26 cellular contexts compared by ENCODE assay signal in the genomic region with DNA sequence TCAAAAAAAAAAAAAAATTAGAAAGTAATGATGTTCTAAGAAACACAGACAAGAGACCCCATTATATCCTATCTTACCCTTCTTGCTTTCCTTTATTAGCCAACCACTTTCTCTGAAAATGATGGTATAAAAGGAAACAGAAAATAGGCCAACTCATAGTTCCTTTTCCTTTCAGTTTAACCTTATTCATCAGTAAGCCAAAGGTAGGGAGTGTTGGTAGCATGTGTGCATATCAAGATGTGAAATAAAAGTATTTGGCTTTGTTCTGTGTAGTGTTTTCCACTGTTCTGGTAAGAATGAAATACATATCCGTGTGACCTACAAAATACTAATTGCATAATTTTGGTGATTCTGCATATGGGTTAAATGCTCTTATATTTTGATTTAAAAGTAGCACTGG.
A peak's percentile ranks its signal among the peaks of the same experiment; 100 is the strongest.
DNase-seq lines count a peak whose midpoint lies in the region; ATAC-seq lines count a peak whose summit lies in the region.
"Had no signal": no experiment of that assay in that cellular context is flagged by ENCODE, and none has a peak within 500 bp of the region (broad histone marks: within the 10 kb centered on the region; RNA-seq: fewer than 3 reads in every experiment).

No MANE protein-coding gene starts in this region.

- CTCF ChIA-PET in activated naive CD4-positive, alpha-beta T cell treated with anti-CD3 and anti-CD28 coated beads for 36 hours (lab: Charles Lee), result no interaction called here

- peaks cover 24% of the 10 kb centered on the region for H3K4me1 Mint-ChIP-seq in activated naive CD4-positive, alpha-beta T cell treated with anti-CD3 and anti-CD28 coated beads for 36 hours (ENCODE audit: low read depth)
- peaks cover 9% of the 10 kb centered on the region for H3K4me1 Mint-ChIP-seq in T-helper 17 cell
- H3K4me1 Mint-ChIP-seq in stimulated activated naive CD8-positive, alpha-beta T cell treated with anti-CD3 and anti-CD28 coated beads, Interleukin-15, amount 100 ng/mL, for 72 hours, result peaks cover 13% of the 10 kb centered on the region

- H3K4me3 Mint-ChIP-seq in activated naive CD4-positive, alpha-beta T cell treated with anti-CD3 and anti-CD28 coated beads for 36 hours, result no peak overlapping the region
- peak overlapping the region; percentile 67 for H3K4me3 Mint-ChIP-seq in T-helper 17 cell
- peak overlapping the region; percentile 60 to 69 for H3K4me3 Mint-ChIP-seq in stimulated activated naive CD8-positive, alpha-beta T cell treated with anti-CD3 and anti-CD28 coated beads, Interleukin-15, amount 100 ng/mL, for 72 hours
- H3K4me3 Mint-ChIP-seq: CD8-positive, alpha-beta T cell had no signal

- no peak for DNase-seq in activated naive CD4-positive, alpha-beta T cell treated with anti-CD3 and anti-CD28 coated beads for 36 hours
- DNase-seq in activated naive CD4-positive, alpha-beta T cell treated with anti-CD3 and anti-CD28 coated beads, Interleukin-2, amount 50 U/mL, for 16 hours, result no peak
- no peak for DNase-seq in T-helper 17 cell
- DNase-seq in fibroblast of peridontal ligament (ENCODE audit: extremely low read depth), result peak; percentile 8
- DNase-seq in stimulated activated naive CD8-positive, alpha-beta T cell treated with anti-CD3 and anti-CD28 coated beads, Interleukin-15, amount 100 ng/mL, for 72 hours, result no peak
- DNase-seq in superior temporal gyrus (ENCODE audit: extremely low spot score), result no peak
- DNase-seq in effector CD8-positive, alpha-beta T cell (lab: John Stamatoyannopoulos, UW), result no peak
- DNase-seq in LoVo (ENCODE audit: low spot score), result no peak
- DNase-seq: activated CD8-positive, alpha-beta memory T cell treated with anti-CD3 and anti-CD28 coated beads, Interleukin-2, amount 50 U/mL, for 4 hours; CD8-positive, alpha-beta T cell; DMS153; effector CD4-positive, alpha-beta T cell; hypothalamus; lower lobe of right lung; NCI-H1436; NCI-H524 treated with DMSO at 0.1 percent for 48 hours; Peyer's patch; stimulated activated CD4-positive, alpha-beta T cell treated with anti-CD3 and anti-CD28 coated beads, Interleukin-2, amount 100 ng/mL, for 24 hours; stimulated activated naive B cell treated with anti-CD40 and anti-IgM and Interleukin-4, amounts not matched to agents 10 μg/mL and 1 μg/mL and 100 μg/mL, for 72 hours; T1000; thyroid gland had no signal

- H3K36me3 Mint-ChIP-seq in activated naive CD4-positive, alpha-beta T cell treated with anti-CD3 and anti-CD28 coated beads for 36 hours (ENCODE audit: low read depth), result no peaks in the 10 kb centered on the region
- no peaks in the 10 kb centered on the region for H3K36me3 Mint-ChIP-seq in T-helper 17 cell (ENCODE audit: low read depth)
- H3K36me3 Mint-ChIP-seq: CD8-positive, alpha-beta T cell; stimulated activated naive B cell treated with anti-CD40 and anti-IgM and Interleukin-4, amounts not matched to agents 10 μg/mL and 1 μg/mL and 100 μg/mL, for 72 hours had no signal

- H3K27me3 Mint-ChIP-seq in activated naive CD4-positive, alpha-beta T cell treated with anti-CD3 and anti-CD28 coated beads for 36 hours (ENCODE audit: low read depth), result no peaks in the 10 kb centered on the region
- H3K27me3 Mint-ChIP-seq in T-helper 17 cell, result no peaks in the 10 kb centered on the region
- H3K27me3 Mint-ChIP-seq in stimulated activated naive CD8-positive, alpha-beta T cell treated with anti-CD3 and anti-CD28 coated beads, Interleukin-15, amount 100 ng/mL, for 72 hours, result no peaks in the 10 kb centered on the region
- H3K27me3 Mint-ChIP-seq: activated naive CD4-positive, alpha-beta T cell treated with anti-CD3 and anti-CD28 coated beads, Interleukin-2, amount 10 ng/mL, durations not matched to agents 7 days and 5 days had no signal

- ATAC-seq in T-helper 17 cell, result no peak
- no peak for ATAC-seq in stimulated activated naive CD8-positive, alpha-beta T cell treated with anti-CD3 and anti-CD28 coated beads, Interleukin-15, amount 100 ng/mL, for 72 hours
- ATAC-seq: CD8-positive, alpha-beta T cell; gastroesophageal sphincter; stimulated activated naive B cell treated with anti-CD40 and anti-IgM and Interleukin-4, amounts not matched to agents 10 μg/mL and 1 μg/mL and 100 μg/mL, for 72 hours had no signal

- intact Hi-C loops in activated naive CD4-positive, alpha-beta T cell treated with anti-CD3 and anti-CD28 coated beads for 36 hours (cut with micrococcal nuclease), result loop anchor here (2.0 to 10.0 kb wide), 4 partner anchors 42 to 454 kb away; no protein-coding TSS in a partner anchor

- H3K27ac Mint-ChIP-seq in activated naive CD4-positive, alpha-beta T cell treated with anti-CD3 and anti-CD28 coated beads for 36 hours, result peak overlapping the region; percentile 72
- no peak overlapping the region for H3K27ac Mint-ChIP-seq in T-helper 17 cell
- no peak overlapping the region for H3K27ac Mint-ChIP-seq in stimulated activated naive CD8-positive, alpha-beta T cell treated with anti-CD3 and anti-CD28 coated beads, Interleukin-15, amount 100 ng/mL, for 72 hours
- H3K27ac Mint-ChIP-seq: stimulated activated naive B cell treated with anti-CD40 and anti-IgM and Interleukin-4, amounts not matched to agents 10 μg/mL and 1 μg/mL and 100 μg/mL, for 72 hours had no signal

- no peaks in the 10 kb centered on the region for H3K9me3 Mint-ChIP-seq in activated naive CD4-positive, alpha-beta T cell treated with anti-CD3 and anti-CD28 coated beads for 36 hours
- peaks cover 0 to 4% of the 10 kb centered on the region in 2 donors for H3K9me3 Mint-ChIP-seq in stimulated activated naive CD8-positive, alpha-beta T cell treated with anti-CD3 and anti-CD28 coated beads, Interleukin-15, amount 100 ng/mL, for 72 hours
- H3K9me3 Mint-ChIP-seq: CD8-positive, alpha-beta T cell had no signal

- H3K9me3 ChIP-seq in T-helper 17 cell (ENCODE audit: control insufficient read depth, low read length, poor library complexity, severe bottlenecking), result no peaks in the 10 kb centered on the region
- H3K9me3 ChIP-seq: esophagus muscularis mucosa, gastroesophageal sphincter, HAP-1, lower lobe of right lung, neutrophil, Peyer's patch, thyroid gland had no signal
